Comparison of ENCODE assay signal across 17 cellular contexts in genomic region chr22:50406416-50407170, GRCh38.
DNase-seq lines count a peak whose midpoint lies in the region; ATAC-seq and TF ChIP-seq lines count a peak whose summit lies in the region.
"Had no signal": no experiment of that assay in that cellular context is flagged by ENCODE, and none has a peak within 500 bp of the region (broad histone marks: within the 10 kb centered on the region; RNA-seq: fewer than 3 reads in every experiment).

No MANE protein-coding gene starts in this region.

- no peak for DNase-seq in activated naive CD4-positive, alpha-beta T cell treated with Interleukin-2 at 50 U/mL for 16 hours
- no peak for DNase-seq in HFFc6
- no peak for DNase-seq in chondrocyte (ENCODE audit: low spot score)
- DNase-seq in osteoblast (ENCODE audit: insufficient read length, low spot score, missing footprints) = peak; percentile 50
- no peak for DNase-seq in NCI-H1105 (lab: John Stamatoyannopoulos, UW)
- no peak for DNase-seq in NCI-H510A (lab: John Stamatoyannopoulos, UW)
- DNase-seq: activated CD4-positive, alpha-beta T cell treated with anti-CD3 and anti-CD28 coated beads for 4 hours; CD4-positive, alpha-beta T cell; hippocampal formation; NCI-H1930; NCI-H446 treated with DMSO at 0.1 percent for 48 hours; retina; stimulated activated CD4-positive, alpha-beta T cell treated with anti-CD3 and anti-CD28 coated beads, Interleukin-15, amount 100 ng/mL, for 24 hours; stimulated activated naive CD4-positive, alpha-beta T cell treated with Interleukin-2 at 50 U/mL for 16 hours had no signal

- peaks cover 5% of the 10 kb centered on the region for H3K4me1 Mint-ChIP-seq in activated naive CD4-positive, alpha-beta T cell treated with anti-CD3 and anti-CD28 coated beads, Interleukin-2, amount 50 U/mL, for 24 hours
- H3K4me1 Mint-ChIP-seq in HFFc6 (ENCODE audit: low read depth) (no peaks in the 10 kb centered on the region), chondrocyte (ENCODE audit: low read depth) (peaks cover 9% of the 10 kb centered on the region)

- H3K79me2 ChIP-seq in osteoblast (ENCODE audit: insufficient read depth, low read length) = peaks cover 17% of the 10 kb centered on the region

- no peaks in the 10 kb centered on the region for H3K9me3 ChIP-seq in osteoblast (ENCODE audit: low read depth, low read length)
- H3K9me3 ChIP-seq: neutrophil had no signal

- H3K4me1 ChIP-seq in osteoblast (ENCODE audit: insufficient read depth, low read length) = no peaks in the 10 kb centered on the region

- H3K27me3 Mint-ChIP-seq in activated naive CD4-positive, alpha-beta T cell treated with anti-CD3 and anti-CD28 coated beads, Interleukin-2, amount 50 U/mL, for 24 hours = no peaks in the 10 kb centered on the region
- H3K27me3 Mint-ChIP-seq in HFFc6 (ENCODE audit: insufficient read depth) = peaks cover 2% of the 10 kb centered on the region; the same call in 1 of the 2 replicates
- no peaks in the 10 kb centered on the region for H3K27me3 Mint-ChIP-seq in chondrocyte (ENCODE audit: low read depth)
- H3K27me3 Mint-ChIP-seq: CD4-positive, alpha-beta T cell had no signal

- H3K36me3 ChIP-seq in osteoblast (ENCODE audit: insufficient read depth, low read length) = peaks cover 18% of the 10 kb centered on the region

- H3K4me3 Mint-ChIP-seq in activated naive CD4-positive, alpha-beta T cell treated with anti-CD3 and anti-CD28 coated beads, Interleukin-2, amount 50 U/mL, for 24 hours = no peak overlapping the region
- H3K4me3 Mint-ChIP-seq in HFFc6 = no peak overlapping the region
- no peak overlapping the region for H3K4me3 Mint-ChIP-seq in chondrocyte (ENCODE audit: unreplicated experiment)
- H3K4me3 Mint-ChIP-seq: CD4-positive, alpha-beta T cell had no signal

- no peak overlapping the region for H3K27ac ChIP-seq in osteoblast (ENCODE audit: low read depth, low read length)
- H3K27ac ChIP-seq: neutrophil had no signal

- peaks cover 8% of the 10 kb centered on the region for H4K20me1 ChIP-seq in osteoblast (ENCODE audit: insufficient read depth, low read length)

- ATAC-seq in HG03520 (IDR thresholded peaks at IDR 0.05; ENCODE audit: unreplicated experiment) = no peak

- H3K4me2 ChIP-seq in osteoblast (ENCODE audit: insufficient read depth, low read length) = no peak overlapping the region

- peaks cover 4% of the 10 kb centered on the region for H3K36me3 Mint-ChIP-seq in activated naive CD4-positive, alpha-beta T cell treated with anti-CD3 and anti-CD28 coated beads, Interleukin-2, amount 50 U/mL, for 24 hours
- H3K36me3 Mint-ChIP-seq in HFFc6 (ENCODE audit: low read depth) (peaks cover 3% of the 10 kb centered on the region; the same call in 1 of the 2 replicates), chondrocyte (ENCODE audit: low read depth) (peaks cover 16% of the 10 kb centered on the region)

- peak overlapping the region; percentile 12 for H3K27ac Mint-ChIP-seq in activated naive CD4-positive, alpha-beta T cell treated with anti-CD3 and anti-CD28 coated beads, Interleukin-2, amount 50 U/mL, for 24 hours
- H3K27ac Mint-ChIP-seq in HFFc6 = peak overlapping the region; percentile 24
- peak overlapping the region; percentile 32 for H3K27ac Mint-ChIP-seq in chondrocyte (ENCODE audit: unreplicated experiment)
- H3K27ac Mint-ChIP-seq: CD4-positive, alpha-beta T cell had no signal

- H3K27me3 ChIP-seq in osteoblast (ENCODE audit: insufficient read depth, low read length) = no peaks in the 10 kb centered on the region
- H3K27me3 ChIP-seq: neutrophil had no signal

- H2AFZ ChIP-seq in osteoblast (ENCODE audit: low read length) = no peak overlapping the region

- no peak overlapping the region for H3K4me3 ChIP-seq in osteoblast (ENCODE audit: insufficient read depth, low read length)

- H3K9me3 Mint-ChIP-seq in activated naive CD4-positive, alpha-beta T cell treated with anti-CD3 and anti-CD28 coated beads, Interleukin-2, amount 50 U/mL, for 24 hours = no peaks in the 10 kb centered on the region
- H3K9me3 Mint-ChIP-seq in HFFc6 = no peaks in the 10 kb centered on the region
- H3K9me3 Mint-ChIP-seq in chondrocyte (ENCODE audit: low read depth) = no peaks in the 10 kb centered on the region
- H3K9me3 Mint-ChIP-seq: CD4-positive, alpha-beta T cell had no signal

- TF ChIP-seq CTCF in HFFc6 (IDR thresholded peaks at IDR 0.05) (no peak), chondrocyte (IDR thresholded peaks at IDR 0.05) (no peak), osteoblast (IDR thresholded peaks at IDR 0.05; ENCODE audit: extremely low read depth, low read depth, low read length) (no peak)
